Comparison of ENCODE assay signal across 1 cellular context in genomic region chr22:38504731-38505594, GRCh38.
A peak's percentile ranks its signal among the peaks of the same experiment; 100 is the strongest.
TF ChIP-seq lines count a peak whose summit lies in the region.

No MANE protein-coding gene starts in this region.

TF ChIP-seq in HEK293, 187 proteins besides CTCF, POLR2A, EP300 and RAD21 (continued from another document and continues in another):
- TF ChIP-seq ZNF223 (tag by site-specific recombination; IDR thresholded peaks at IDR 0.05) (no peak), ZFP37 (tag by site-specific recombination; IDR thresholded peaks at IDR 0.05) (0 out of 2 replicates have a peak, but pooled peaks have one; percentile 26), ZNF248 (tag by site-specific recombination; IDR thresholded peaks at IDR 0.05) (no peak), SP3 (tag by site-specific recombination; IDR thresholded peaks at IDR 0.05) (no peak), HOXC10 (CRISPR knock-in tag; IDR thresholded peaks at IDR 0.05) (no peak), ZNF274 (IDR thresholded peaks at IDR 0.05; ENCODE audit: low read length) (no peak), ZNF274 (tag by site-specific recombination; IDR thresholded peaks at IDR 0.05; ENCODE audit: borderline replicate concordance) (no peak), ZNF776 (tag by site-specific recombination; IDR thresholded peaks at IDR 0.05; ENCODE audit: borderline replicate concordance) (no peak), INSM2 (tag by site-specific recombination; IDR thresholded peaks at IDR 0.05) (peak; percentile 32), ZNF239 (tag by site-specific recombination; IDR thresholded peaks at IDR 0.05) (no peak), ZNF548 (tag by site-specific recombination; IDR thresholded peaks at IDR 0.05) (no peak), ZNF366 (tag by site-specific recombination; conservative IDR thresholded peaks at IDR 0.05) (no peak), ZNF423 (tag by site-specific recombination; IDR thresholded peaks at IDR 0.05) (no peak), TSHZ1 (tag by site-specific recombination; IDR thresholded peaks at IDR 0.05; ENCODE audit: borderline replicate concordance) (peak; percentile 29; the same call in 1 of the 2 replicates), KLF10 (tag by site-specific recombination; IDR thresholded peaks at IDR 0.05) (no peak), ZNF692 (tag by site-specific recombination; IDR thresholded peaks at IDR 0.05) (peak; percentile 42; the same call in 1 of the 2 replicates), ZNF404 (tag by site-specific recombination; IDR thresholded peaks at IDR 0.05) (no peak), ZNF202 (tag by site-specific recombination; IDR thresholded peaks at IDR 0.05; ENCODE audit: borderline replicate concordance) (no peak), ZNF701 (tag by site-specific recombination; IDR thresholded peaks at IDR 0.05) (no peak), ZBTB20 (tag by site-specific recombination; IDR thresholded peaks at IDR 0.05) (no peak), ZNF510 (tag by site-specific recombination; IDR thresholded peaks at IDR 0.05; ENCODE audit: insufficient replicate concordance) (no peak), ZBTB6 (tag by site-specific recombination; IDR thresholded peaks at IDR 0.05) (no peak), MYNN (tag by site-specific recombination; IDR thresholded peaks at IDR 0.05; ENCODE audit: borderline replicate concordance) (no peak), ZSCAN5A (tag by site-specific recombination; IDR thresholded peaks at IDR 0.05) (no peak), ZNF24 (tag by site-specific recombination; IDR thresholded peaks at IDR 0.05) (no peak), ZNF311 (tag by site-specific recombination; IDR thresholded peaks at IDR 0.05; ENCODE audit: borderline replicate concordance) (no peak), ZNF37A (tag by site-specific recombination; IDR thresholded peaks at IDR 0.05) (no peak), ZBTB7A (tag by site-specific recombination; IDR thresholded peaks at IDR 0.05; ENCODE audit: low read depth) (no peak), ZNF266 (tag by site-specific recombination; IDR thresholded peaks at IDR 0.05; ENCODE audit: low read depth) (no peak), FEZF1 (tag by site-specific recombination; IDR thresholded peaks at IDR 0.05) (no peak; the same call in 1 of the 2 replicates), ZNF174 (tag by site-specific recombination; IDR thresholded peaks at IDR 0.05) (no peak), GLI4 (tag by site-specific recombination; IDR thresholded peaks at IDR 0.05) (no peak), KLF17 (tag by site-specific recombination; IDR thresholded peaks at IDR 0.05) (no peak), ZBTB26 (tag by site-specific recombination; optimal IDR thresholded peaks at IDR 0.05) (peak; percentile 34), ZNF513 (tag by site-specific recombination; IDR thresholded peaks at IDR 0.05) (no peak), ZNF324 (tag by site-specific recombination; IDR thresholded peaks at IDR 0.05) (0 out of 2 replicates have a peak, but pooled peaks have one; percentile 28), KLF16 (tag by site-specific recombination; IDR thresholded peaks at IDR 0.05) (peak; percentile 70), GLI2 (tag by site-specific recombination; IDR thresholded peaks at IDR 0.05; ENCODE audit: borderline replicate concordance, low read depth) (no peak), HOXD13 (CRISPR knock-in tag; IDR thresholded peaks at IDR 0.05; ENCODE audit: borderline replicate concordance) (no peak), ZNF155 (tag by site-specific recombination; IDR thresholded peaks at IDR 0.05) (no peak), GLIS1 (tag by site-specific recombination; IDR thresholded peaks at IDR 0.05) (no peak), ZNF302 (tag by site-specific recombination; IDR thresholded peaks at IDR 0.05; ENCODE audit: low read depth) (no peak), PRDM1 (tag by site-specific recombination; IDR thresholded peaks at IDR 0.05) (no peak; the same call in 1 of the 2 replicates), ZNF768 (tag by site-specific recombination; IDR thresholded peaks at IDR 0.05) (no peak)
- TF ChIP-seq, protein P1, sequence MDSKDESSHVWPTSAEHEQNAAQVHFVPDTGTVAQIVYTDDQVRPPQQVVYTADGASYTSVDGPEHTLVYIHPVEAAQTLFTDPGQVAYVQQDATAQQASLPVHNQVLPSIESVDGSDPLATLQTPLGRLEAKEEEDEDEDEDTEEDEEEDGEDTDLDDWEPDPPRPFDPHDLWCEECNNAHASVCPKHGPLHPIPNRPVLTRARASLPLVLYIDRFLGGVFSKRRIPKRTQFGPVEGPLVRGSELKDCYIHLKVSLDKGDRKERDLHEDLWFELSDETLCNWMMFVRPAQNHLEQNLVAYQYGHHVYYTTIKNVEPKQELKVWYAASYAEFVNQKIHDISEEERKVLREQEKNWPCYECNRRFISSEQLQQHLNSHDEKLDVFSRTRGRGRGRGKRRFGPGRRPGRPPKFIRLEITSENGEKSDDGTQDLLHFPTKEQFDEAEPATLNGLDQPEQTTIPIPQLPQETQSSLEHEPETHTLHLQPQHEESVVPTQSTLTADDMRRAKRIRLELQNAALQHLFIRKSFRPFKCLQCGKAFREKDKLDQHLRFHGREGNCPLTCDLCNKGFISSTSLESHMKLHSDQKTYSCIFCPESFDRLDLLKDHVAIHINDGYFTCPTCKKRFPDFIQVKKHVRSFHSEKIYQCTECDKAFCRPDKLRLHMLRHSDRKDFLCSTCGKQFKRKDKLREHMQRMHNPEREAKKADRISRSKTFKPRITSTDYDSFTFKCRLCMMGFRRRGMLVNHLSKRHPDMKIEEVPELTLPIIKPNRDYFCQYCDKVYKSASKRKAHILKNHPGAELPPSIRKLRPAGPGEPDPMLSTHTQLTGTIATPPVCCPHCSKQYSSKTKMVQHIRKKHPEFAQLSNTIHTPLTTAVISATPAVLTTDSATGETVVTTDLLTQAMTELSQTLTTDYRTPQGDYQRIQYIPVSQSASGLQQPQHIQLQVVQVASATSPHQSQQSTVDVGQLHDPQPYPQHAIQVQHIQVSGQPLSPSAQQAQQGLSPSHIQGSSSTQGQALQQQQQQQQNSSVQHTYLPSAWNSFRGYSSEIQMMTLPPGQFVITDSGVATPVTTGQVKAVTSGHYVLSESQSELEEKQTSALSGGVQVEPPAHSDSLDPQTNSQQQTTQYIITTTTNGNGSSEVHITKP (tag by site-specific recombination; IDR thresholded peaks at IDR 0.05): peak; percentile 67
- TF ChIP-seq, protein P2, sequence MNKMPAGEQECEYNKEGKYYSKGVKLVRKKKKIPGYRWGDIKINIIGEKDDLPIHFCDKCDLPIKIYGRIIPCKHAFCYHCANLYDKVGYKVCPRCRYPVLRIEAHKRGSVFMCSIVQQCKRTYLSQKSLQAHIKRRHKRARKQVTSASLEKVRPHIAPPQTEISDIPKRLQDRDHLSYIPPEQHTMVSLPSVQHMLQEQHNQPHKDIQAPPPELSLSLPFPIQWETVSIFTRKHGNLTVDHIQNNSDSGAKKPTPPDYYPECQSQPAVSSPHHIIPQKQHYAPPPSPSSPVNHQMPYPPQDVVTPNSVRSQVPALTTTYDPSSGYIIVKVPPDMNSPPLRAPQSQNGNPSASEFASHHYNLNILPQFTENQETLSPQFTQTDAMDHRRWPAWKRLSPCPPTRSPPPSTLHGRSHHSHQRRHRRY (tag by site-specific recombination; IDR thresholded peaks at IDR 0.05): no peak
- TF ChIP-seq, protein P3, sequence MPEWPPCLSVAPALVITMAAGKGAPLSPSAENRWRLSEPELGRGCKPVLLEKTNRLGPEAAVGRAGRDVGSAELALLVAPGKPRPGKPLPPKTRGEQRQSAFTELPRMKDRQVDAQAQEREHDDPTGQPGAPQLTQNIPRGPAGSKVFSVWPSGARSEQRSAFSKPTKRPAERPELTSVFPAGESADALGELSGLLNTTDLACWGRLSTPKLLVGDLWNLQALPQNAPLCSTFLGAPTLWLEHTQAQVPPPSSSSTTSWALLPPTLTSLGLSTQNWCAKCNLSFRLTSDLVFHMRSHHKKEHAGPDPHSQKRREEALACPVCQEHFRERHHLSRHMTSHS (tag by site-specific recombination; IDR thresholded peaks at IDR 0.05): no peak
